1 cellular context compared by ENCODE assay signal in genomic region chr2:28751956-28752607, GRCh38.
TF ChIP-seq lines count a peak whose summit lies in the region.

No MANE protein-coding gene starts in this region.

TF ChIP-seq in HepG2, 621 proteins besides CTCF, POLR2A, EP300 and RAD21 (continued from another document and continues in another):
- 0 out of 2 replicates have a peak, but pooled peaks have one; percentile 31 for TF ChIP-seq HNF1B (CRISPR knock-in tag; IDR thresholded peaks at IDR 0.05)
- 0 out of 2 replicates have a peak, but pooled peaks have one; percentile 77 for TF ChIP-seq STAT5B (CRISPR knock-in tag; IDR thresholded peaks at IDR 0.05)
- no peak for TF ChIP-seq ZNF672 (CRISPR knock-in tag; IDR thresholded peaks at IDR 0.05)
- TF ChIP-seq, protein P1, sequence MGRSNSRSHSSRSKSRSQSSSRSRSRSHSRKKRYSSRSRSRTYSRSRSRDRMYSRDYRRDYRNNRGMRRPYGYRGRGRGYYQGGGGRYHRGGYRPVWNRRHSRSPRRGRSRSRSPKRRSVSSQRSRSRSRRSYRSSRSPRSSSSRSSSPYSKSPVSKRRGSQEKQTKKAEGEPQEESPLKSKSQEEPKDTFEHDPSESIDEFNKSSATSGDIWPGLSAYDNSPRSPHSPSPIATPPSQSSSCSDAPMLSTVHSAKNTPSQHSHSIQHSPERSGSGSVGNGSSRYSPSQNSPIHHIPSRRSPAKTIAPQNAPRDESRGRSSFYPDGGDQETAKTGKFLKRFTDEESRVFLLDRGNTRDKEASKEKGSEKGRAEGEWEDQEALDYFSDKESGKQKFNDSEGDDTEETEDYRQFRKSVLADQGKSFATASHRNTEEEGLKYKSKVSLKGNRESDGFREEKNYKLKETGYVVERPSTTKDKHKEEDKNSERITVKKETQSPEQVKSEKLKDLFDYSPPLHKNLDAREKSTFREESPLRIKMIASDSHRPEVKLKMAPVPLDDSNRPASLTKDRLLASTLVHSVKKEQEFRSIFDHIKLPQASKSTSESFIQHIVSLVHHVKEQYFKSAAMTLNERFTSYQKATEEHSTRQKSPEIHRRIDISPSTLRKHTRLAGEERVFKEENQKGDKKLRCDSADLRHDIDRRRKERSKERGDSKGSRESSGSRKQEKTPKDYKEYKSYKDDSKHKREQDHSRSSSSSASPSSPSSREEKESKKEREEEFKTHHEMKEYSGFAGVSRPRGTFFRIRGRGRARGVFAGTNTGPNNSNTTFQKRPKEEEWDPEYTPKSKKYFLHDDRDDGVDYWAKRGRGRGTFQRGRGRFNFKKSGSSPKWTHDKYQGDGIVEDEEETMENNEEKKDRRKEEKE (IDR thresholded peaks at IDR 0.05) = no peak
- no peak for TF ChIP-seq ZNF362 (CRISPR knock-in tag; IDR thresholded peaks at IDR 0.05; ENCODE audit: borderline replicate concordance)
- 0 out of 2 replicates have a peak, but pooled peaks have one; percentile 34 for TF ChIP-seq ZNF891 (CRISPR knock-in tag; IDR thresholded peaks at IDR 0.05)
- TF ChIP-seq DNMT3B (CRISPR knock-in tag; conservative IDR thresholded peaks at IDR 0.05) = no peak
- TF ChIP-seq ZNF143 (CRISPR knock-in tag; IDR thresholded peaks at IDR 0.05) = no peak
- TF ChIP-seq ZNF205 (CRISPR knock-in tag; IDR thresholded peaks at IDR 0.05) = 0 out of 2 replicates have a peak, but pooled peaks have one; percentile 1
- TF ChIP-seq KMT2B (CRISPR knock-in tag; IDR thresholded peaks at IDR 0.05) = no peak; the same call in none of the 2 replicates
- TF ChIP-seq, protein P2, sequence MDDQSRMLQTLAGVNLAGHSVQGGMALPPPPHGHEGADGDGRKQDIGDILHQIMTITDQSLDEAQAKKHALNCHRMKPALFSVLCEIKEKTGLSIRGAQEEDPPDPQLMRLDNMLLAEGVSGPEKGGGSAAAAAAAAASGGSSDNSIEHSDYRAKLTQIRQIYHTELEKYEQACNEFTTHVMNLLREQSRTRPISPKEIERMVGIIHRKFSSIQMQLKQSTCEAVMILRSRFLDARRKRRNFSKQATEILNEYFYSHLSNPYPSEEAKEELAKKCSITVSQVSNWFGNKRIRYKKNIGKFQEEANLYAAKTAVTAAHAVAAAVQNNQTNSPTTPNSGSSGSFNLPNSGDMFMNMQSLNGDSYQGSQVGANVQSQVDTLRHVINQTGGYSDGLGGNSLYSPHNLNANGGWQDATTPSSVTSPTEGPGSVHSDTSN (CRISPR knock-in tag; IDR thresholded peaks at IDR 0.05; ENCODE audit: borderline replicate concordance) = no peak
- TF ChIP-seq ZSCAN30 (CRISPR knock-in tag; IDR thresholded peaks at IDR 0.05) = peak; percentile 36; the same call in 1 of the 2 replicates
- TF ChIP-seq HES4 (CRISPR knock-in tag; IDR thresholded peaks at IDR 0.05; ENCODE audit: borderline replicate concordance) = 0 out of 2 replicates have a peak, but pooled peaks have one; percentile 52
- TF ChIP-seq ZBTB7A (CRISPR knock-in tag; IDR thresholded peaks at IDR 0.05) = peak; percentile 66; the same call in 1 of the 2 replicates
- no peak for TF ChIP-seq GTF3A (CRISPR knock-in tag; conservative IDR thresholded peaks at IDR 0.05)
- TF ChIP-seq ZNF335 (CRISPR knock-in tag; IDR thresholded peaks at IDR 0.05) = no peak
- no peak for TF ChIP-seq CBX1 (IDR thresholded peaks at IDR 0.05; ENCODE audit: low read depth)
- no peak for TF ChIP-seq ZEB1 (IDR thresholded peaks at IDR 0.05; ENCODE audit: insufficient replicate concordance, low read depth)
- 0 out of 2 replicates have a peak, but pooled peaks have one; percentile 6 for TF ChIP-seq ZHX2 (IDR thresholded peaks at IDR 0.05; ENCODE audit: low read depth)
- no peak for TF ChIP-seq ZHX2 (CRISPR knock-in tag; IDR thresholded peaks at IDR 0.05; ENCODE audit: borderline replicate concordance)
- TF ChIP-seq IRF1 (CRISPR knock-in tag; IDR thresholded peaks at IDR 0.05; ENCODE audit: low read depth) = no peak
- TF ChIP-seq, protein P3, sequence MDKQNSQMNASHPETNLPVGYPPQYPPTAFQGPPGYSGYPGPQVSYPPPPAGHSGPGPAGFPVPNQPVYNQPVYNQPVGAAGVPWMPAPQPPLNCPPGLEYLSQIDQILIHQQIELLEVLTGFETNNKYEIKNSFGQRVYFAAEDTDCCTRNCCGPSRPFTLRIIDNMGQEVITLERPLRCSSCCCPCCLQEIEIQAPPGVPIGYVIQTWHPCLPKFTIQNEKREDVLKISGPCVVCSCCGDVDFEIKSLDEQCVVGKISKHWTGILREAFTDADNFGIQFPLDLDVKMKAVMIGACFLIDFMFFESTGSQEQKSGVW (CRISPR knock-in tag; IDR thresholded peaks at IDR 0.05; ENCODE audit: borderline replicate concordance) = no peak; the same call in 1 of the 2 replicates
- no peak; the same call in 1 of the 2 replicates for TF ChIP-seq SALL1 (CRISPR knock-in tag; IDR thresholded peaks at IDR 0.05)
- no peak for TF ChIP-seq BHLHE40 (IDR thresholded peaks at IDR 0.05; ENCODE audit: low read length)
- TF ChIP-seq THYN1 (CRISPR knock-in tag; IDR thresholded peaks at IDR 0.05; ENCODE audit: borderline replicate concordance, low read depth) = no peak
- TF ChIP-seq KDM6A (CRISPR knock-in tag; IDR thresholded peaks at IDR 0.05; ENCODE audit: low read depth) = 0 out of 2 replicates have a peak, but pooled peaks have one; percentile 24
- no peak for TF ChIP-seq ZNF124 (CRISPR knock-in tag; IDR thresholded peaks at IDR 0.05)
- TF ChIP-seq ZNF800 (CRISPR knock-in tag; IDR thresholded peaks at IDR 0.05) = no peak
- TF ChIP-seq HOXA7 (CRISPR knock-in tag; IDR thresholded peaks at IDR 0.05) = no peak
- peak; percentile 75 for TF ChIP-seq MYC (CRISPR knock-in tag; IDR thresholded peaks at IDR 0.05; ENCODE audit: borderline replicate concordance)
- TF ChIP-seq IKZF1 (IDR thresholded peaks at IDR 0.05) = no peak
- TF ChIP-seq ZNF619 (CRISPR knock-in tag; IDR thresholded peaks at IDR 0.05) = no peak
- TF ChIP-seq SRSF1 (optimal IDR thresholded peaks at IDR 0.05; ENCODE audit: low read depth, low read length) = no peak
- TF ChIP-seq RNF2 (conservative IDR thresholded peaks at IDR 0.05; ENCODE audit: low read depth) = no peak
- no peak for TF ChIP-seq CAMTA2 (CRISPR knock-in tag; IDR thresholded peaks at IDR 0.05; ENCODE audit: borderline replicate concordance)
- TF ChIP-seq NCOA5 (CRISPR knock-in tag; IDR thresholded peaks at IDR 0.05) = no peak
- TF ChIP-seq RNF219 (CRISPR knock-in tag; IDR thresholded peaks at IDR 0.05) = peak; percentile 40; the same call in 1 of the 2 replicates
- peak; percentile 9; the same call in 1 of the 2 replicates for TF ChIP-seq ZNF746 (CRISPR knock-in tag; IDR thresholded peaks at IDR 0.05)
- TF ChIP-seq ZNF570 (CRISPR knock-in tag; IDR thresholded peaks at IDR 0.05; ENCODE audit: borderline replicate concordance) = no peak
- peak; percentile 94 for TF ChIP-seq UBTF (CRISPR knock-in tag; IDR thresholded peaks at IDR 0.05)
